11 cellular contexts compared by ENCODE assay signal in genomic region chrX:40273356-40274050, GRCh38.
DNase-seq lines count a peak whose midpoint lies in the region; ATAC-seq and TF ChIP-seq lines count a peak whose summit lies in the region.
"Had no signal": no experiment of that assay in that cellular context is flagged by ENCODE, and none has a peak within 500 bp of the region (broad histone marks: within the 10 kb centered on the region; RNA-seq: fewer than 3 reads in every experiment).

No MANE protein-coding gene starts in this region.

- peaks cover 2% of the 10 kb centered on the region for H3K27me3 Mint-ChIP-seq in dendritic cell treated with granulocyte-macrophage colony-stimulating factor and Interleukin-4, amounts not matched to agents 40 ng/mL and 50 ng/mL, for 4 days
- H3K27me3 Mint-ChIP-seq: activated CD8-positive, alpha-beta memory T cell treated with anti-CD3 and anti-CD28 coated beads, Interleukin-2, amount 10 ng/mL, durations not matched to agents 7 days and 5 days had no signal

- DNase-seq in Right ventricle myocardium superior: peak; percentile 55
- DNase-seq in right atrium auricular region (ENCODE audit: low spot score): no peak
- no peak for DNase-seq in left lobe of liver (ENCODE audit: low spot score)
- DNase-seq in GM19238 (ENCODE audit: insufficient read length, low spot score): no peak
- no peak for DNase-seq in T-helper 9 cell
- DNase-seq in NCI-H526 (lab: John Stamatoyannopoulos, UW): no peak
- DNase-seq in DMS153 treated with DMSO at 0.1 percent for 48 hours (lab: John Stamatoyannopoulos, UW; ENCODE audit: unreplicated experiment): no peak
- DNase-seq: activated CD8-positive, alpha-beta memory T cell treated with anti-CD3 and anti-CD28 coated beads, Interleukin-2, amount 10 ng/mL, durations not matched to agents 7 days and 5 days; NCI-H69; T-helper 2 cell had no signal

- H3K36me3 ChIP-seq in right atrium auricular region: no peaks in the 10 kb centered on the region

- no peaks in the 10 kb centered on the region for H3K9me3 Mint-ChIP-seq in dendritic cell treated with granulocyte-macrophage colony-stimulating factor and Interleukin-4, amounts not matched to agents 40 ng/mL and 50 ng/mL, for 4 days

- no peaks in the 10 kb centered on the region for H3K4me1 ChIP-seq in right atrium auricular region

- H3K4me3 ChIP-seq in right atrium auricular region: no peak overlapping the region

- H3K27me3 ChIP-seq in right atrium auricular region: no peaks in the 10 kb centered on the region

- no peaks in the 10 kb centered on the region for H3K36me3 Mint-ChIP-seq in dendritic cell treated with granulocyte-macrophage colony-stimulating factor and Interleukin-4, amounts not matched to agents 40 ng/mL and 50 ng/mL, for 4 days (ENCODE audit: low read depth)
- H3K36me3 Mint-ChIP-seq: activated CD8-positive, alpha-beta memory T cell treated with anti-CD3 and anti-CD28 coated beads, Interleukin-2, amount 10 ng/mL, durations not matched to agents 7 days and 5 days had no signal

- peak overlapping the region; percentile 30 for H3K27ac Mint-ChIP-seq in dendritic cell treated with granulocyte-macrophage colony-stimulating factor and Interleukin-4, amounts not matched to agents 40 ng/mL and 50 ng/mL, for 4 days
- H3K27ac Mint-ChIP-seq: activated CD8-positive, alpha-beta memory T cell treated with anti-CD3 and anti-CD28 coated beads, Interleukin-2, amount 10 ng/mL, durations not matched to agents 7 days and 5 days had no signal

- no peak for TF ChIP-seq CTCF in right atrium auricular region (IDR thresholded peaks at IDR 0.05)

- intact Hi-C loops in Right ventricle myocardium superior (cut with DNase I): no loop called here
- intact Hi-C loops in dendritic cell treated with granulocyte-macrophage colony-stimulating factor and Interleukin-4, amounts not matched to agents 40 ng/mL and 50 ng/mL, for 4 days (cut with micrococcal nuclease): no loop called here

- H3K9me3 ChIP-seq in right atrium auricular region: peaks cover 0 to 20% of the 10 kb centered on the region in 2 donors

- H3K27ac ChIP-seq in right atrium auricular region: no peak overlapping the region

- H3K4me1 Mint-ChIP-seq in dendritic cell treated with granulocyte-macrophage colony-stimulating factor and Interleukin-4, amounts not matched to agents 40 ng/mL and 50 ng/mL, for 4 days (ENCODE audit: low read depth): peaks cover 12% of the 10 kb centered on the region

- H3K4me3 Mint-ChIP-seq in dendritic cell treated with granulocyte-macrophage colony-stimulating factor and Interleukin-4, amounts not matched to agents 40 ng/mL and 50 ng/mL, for 4 days: no peak overlapping the region
- H3K4me3 Mint-ChIP-seq: activated CD8-positive, alpha-beta memory T cell treated with anti-CD3 and anti-CD28 coated beads, Interleukin-2, amount 10 ng/mL, durations not matched to agents 7 days and 5 days had no signal

- ATAC-seq in Right ventricle myocardium superior (ENCODE audit: poor library complexity) (peak; percentile 55), left lobe of liver (peak; percentile 48)
- ATAC-seq: activated CD8-positive, alpha-beta memory T cell treated with anti-CD3 and anti-CD28 coated beads, Interleukin-2, amount 10 ng/mL, durations not matched to agents 7 days and 5 days had no signal
